In genomic region chr14:100393362-100393761, GRCh38 we compare ENCODE assay signal across 19 cellular contexts. TPM values are rescaled to one million over a fixed set of nuclear protein-coding genes. Genes with fewer than 3 reads are reported as not detected.
A peak's percentile ranks its signal among the peaks of the same experiment; 100 is the strongest.
DNase-seq lines count a peak whose midpoint lies in the region; ATAC-seq and TF ChIP-seq lines count a peak whose summit lies in the region.
"Had no signal": no experiment of that assay in that cellular context is flagged by ENCODE, and none has a peak within 500 bp of the region (broad histone marks: within the 10 kb centered on the region; RNA-seq: fewer than 3 reads in every experiment).

No MANE protein-coding gene starts in this region.

- no peaks in the 10 kb centered on the region for H3K9me3 ChIP-seq in sigmoid colon
- H3K9me3 ChIP-seq: esophagus muscularis mucosa had no signal

- intact Hi-C loops in sigmoid colon (cut with DNase I): no loop called here

- ATAC-seq in HG03342 (IDR thresholded peaks at IDR 0.05; ENCODE audit: unreplicated experiment): no peak
- ATAC-seq: activated CD8-positive, alpha-beta memory T cell treated with anti-CD3 and anti-CD28 coated beads, Interleukin-2, amount 10 ng/mL, durations not matched to agents 7 days and 5 days; activated T-helper 17 cell treated with anti-CD3 and anti-CD28 coated beads, Interleukin-2, amount 50 U/mL, for 72 hours had no signal

- H3K27me3 Mint-ChIP-seq in glutamatergic neuron (ENCODE audit: unreplicated experiment): peaks cover 3% of the 10 kb centered on the region
- H3K27me3 Mint-ChIP-seq: activated CD8-positive, alpha-beta memory T cell treated with anti-CD3 and anti-CD28 coated beads, Interleukin-2, amount 10 ng/mL, durations not matched to agents 7 days and 5 days; activated T-helper 17 cell treated with anti-CD3 and anti-CD28 coated beads, Interleukin-2, amount 50 U/mL, for 72 hours; B cell had no signal

- peak overlapping the region; percentile 70 for H3K4me3 Mint-ChIP-seq in glutamatergic neuron (ENCODE audit: unreplicated experiment)
- H3K4me3 Mint-ChIP-seq: activated CD8-positive, alpha-beta memory T cell treated with anti-CD3 and anti-CD28 coated beads, Interleukin-2, amount 10 ng/mL, durations not matched to agents 7 days and 5 days; activated T-helper 17 cell treated with anti-CD3 and anti-CD28 coated beads, Interleukin-2, amount 50 U/mL, for 72 hours; B cell; T-helper 2 cell treated with Interferon-gamma antibody and Interleukin-4, amounts not matched to agents 5 μg/mL and 100 μg/mL, for 36 hours had no signal

- no peaks in the 10 kb centered on the region for H3K36me3 ChIP-seq in sigmoid colon
- H3K36me3 ChIP-seq: esophagus muscularis mucosa had no signal

- H3K4me3 ChIP-seq in sigmoid colon: no peak overlapping the region
- H3K4me3 ChIP-seq: esophagus muscularis mucosa had no signal

- TF ChIP-seq EP300 in sigmoid colon (IDR thresholded peaks at IDR 0.05): no peak

- DNase-seq in DMS 273 (lab: John Stamatoyannopoulos, UW; ENCODE audit: unreplicated experiment) (peak; percentile 32), DMS 273 treated with DMSO at 0.1 percent for 48 hours (lab: John Stamatoyannopoulos, UW) (no peak), NCI-H69 (lab: John Stamatoyannopoulos, UW) (peak; percentile 85), glutamatergic neuron (no peak), sigmoid colon (peak; percentile 52), NCI-H1105 treated with DMSO at 0.1 percent for 48 hours (lab: John Stamatoyannopoulos, UW) (no peak), SHP77 (lab: John Stamatoyannopoulos, UW) (no peak)
- DNase-seq: activated CD4-positive, alpha-beta T cell treated with anti-CD3 and anti-CD28 coated beads for 1 hour; activated CD8-positive, alpha-beta memory T cell treated with anti-CD3 and anti-CD28 coated beads, Interleukin-2, amount 10 ng/mL, durations not matched to agents 7 days and 5 days; NCI-H1694; NCI-H446; SHP77 treated with DMSO at 0.1 percent for 48 hours; stimulated activated CD4-positive, alpha-beta T cell treated with anti-CD3 and anti-CD28 coated beads, Interleukin-4, amount 100 ng/mL, for 1 hour had no signal

- no peaks in the 10 kb centered on the region for H3K36me3 Mint-ChIP-seq in glutamatergic neuron (ENCODE audit: unreplicated experiment)
- H3K36me3 Mint-ChIP-seq: activated CD8-positive, alpha-beta memory T cell treated with anti-CD3 and anti-CD28 coated beads, Interleukin-2, amount 10 ng/mL, durations not matched to agents 7 days and 5 days had no signal

- H3K27ac Mint-ChIP-seq in glutamatergic neuron (ENCODE audit: unreplicated experiment): no peak overlapping the region
- H3K27ac Mint-ChIP-seq: activated CD8-positive, alpha-beta memory T cell treated with anti-CD3 and anti-CD28 coated beads, Interleukin-2, amount 10 ng/mL, durations not matched to agents 7 days and 5 days; activated T-helper 17 cell treated with anti-CD3 and anti-CD28 coated beads, Interleukin-2, amount 50 U/mL, for 72 hours; B cell; T-helper 2 cell treated with Interferon-gamma antibody and Interleukin-4, amounts not matched to agents 5 μg/mL and 100 μg/mL, for 36 hours had no signal

- TF ChIP-seq POLR2A in sigmoid colon (IDR thresholded peaks at IDR 0.05): no peak

- no peaks in the 10 kb centered on the region for H3K27me3 ChIP-seq in sigmoid colon
- H3K27me3 ChIP-seq: esophagus muscularis mucosa had no signal

- 28 to 76% methylated on average over 10 of the region's 10 CpGs for WGBS in sigmoid colon, 2 donors

- H3K4me1 Mint-ChIP-seq in glutamatergic neuron (ENCODE audit: low read depth, unreplicated experiment): peaks cover 54% of the 10 kb centered on the region
- H3K4me1 Mint-ChIP-seq: activated CD8-positive, alpha-beta memory T cell treated with anti-CD3 and anti-CD28 coated beads, Interleukin-2, amount 10 ng/mL, durations not matched to agents 7 days and 5 days; B cell had no signal

- peaks cover 0 to 30% (median 16%) of the 10 kb centered on the region in 4 donors for H3K4me1 ChIP-seq in sigmoid colon

- peaks cover 4% of the 10 kb centered on the region for H3K9me3 Mint-ChIP-seq in glutamatergic neuron (ENCODE audit: unreplicated experiment)
- H3K9me3 Mint-ChIP-seq: activated T-helper 17 cell treated with anti-CD3 and anti-CD28 coated beads, Interleukin-2, amount 50 U/mL, for 72 hours; T-helper 2 cell treated with Interferon-gamma antibody and Interleukin-4, amounts not matched to agents 5 μg/mL and 100 μg/mL, for 36 hours had no signal

- TF ChIP-seq CTCF in glutamatergic neuron (IDR thresholded peaks at IDR 0.05; ENCODE audit: partially characterized antibody, unreplicated experiment): no peak
- no peak for TF ChIP-seq CTCF in sigmoid colon (IDR thresholded peaks at IDR 0.05)

- no peak overlapping the region for H3K27ac ChIP-seq in sigmoid colon
- H3K27ac ChIP-seq: 22Rv1, esophagus muscularis mucosa had no signal

RNA-seq across cellular contexts. Expression of gene WDR25, which starts 17.1 kb away (rescaled TPM):
- total RNA-seq in glutamatergic neuron (ENCODE audit: unreplicated experiment) (9.7 TPM), sigmoid colon (10 to 100 TPM in 3 of 4 donors, 1 to 10 TPM in 1; 8.7 to 21.0 (median 11.5) TPM)
- polyA plus RNA-seq in sigmoid colon: 1 to 10 TPM; 6.9 to 9.6 (median 7.3) TPM

Comparison
In these comparisons a context has a peak if more than half of its experiments do, and no peak if none do; other contexts are left out.
1. DNase-seq: peak in DMS 273 (single experiment), NCI-H69 (single experiment) and sigmoid colon (single experiment); none in DMS 273 treated with DMSO at 0.1 percent for 48 hours (single experiment), glutamatergic neuron (single experiment), NCI-H1105 treated with DMSO at 0.1 percent for 48 hours (single experiment) and SHP77 (0 of 2).